Comparison of ENCODE assay signal across 11 cellular contexts in the genomic region with DNA sequence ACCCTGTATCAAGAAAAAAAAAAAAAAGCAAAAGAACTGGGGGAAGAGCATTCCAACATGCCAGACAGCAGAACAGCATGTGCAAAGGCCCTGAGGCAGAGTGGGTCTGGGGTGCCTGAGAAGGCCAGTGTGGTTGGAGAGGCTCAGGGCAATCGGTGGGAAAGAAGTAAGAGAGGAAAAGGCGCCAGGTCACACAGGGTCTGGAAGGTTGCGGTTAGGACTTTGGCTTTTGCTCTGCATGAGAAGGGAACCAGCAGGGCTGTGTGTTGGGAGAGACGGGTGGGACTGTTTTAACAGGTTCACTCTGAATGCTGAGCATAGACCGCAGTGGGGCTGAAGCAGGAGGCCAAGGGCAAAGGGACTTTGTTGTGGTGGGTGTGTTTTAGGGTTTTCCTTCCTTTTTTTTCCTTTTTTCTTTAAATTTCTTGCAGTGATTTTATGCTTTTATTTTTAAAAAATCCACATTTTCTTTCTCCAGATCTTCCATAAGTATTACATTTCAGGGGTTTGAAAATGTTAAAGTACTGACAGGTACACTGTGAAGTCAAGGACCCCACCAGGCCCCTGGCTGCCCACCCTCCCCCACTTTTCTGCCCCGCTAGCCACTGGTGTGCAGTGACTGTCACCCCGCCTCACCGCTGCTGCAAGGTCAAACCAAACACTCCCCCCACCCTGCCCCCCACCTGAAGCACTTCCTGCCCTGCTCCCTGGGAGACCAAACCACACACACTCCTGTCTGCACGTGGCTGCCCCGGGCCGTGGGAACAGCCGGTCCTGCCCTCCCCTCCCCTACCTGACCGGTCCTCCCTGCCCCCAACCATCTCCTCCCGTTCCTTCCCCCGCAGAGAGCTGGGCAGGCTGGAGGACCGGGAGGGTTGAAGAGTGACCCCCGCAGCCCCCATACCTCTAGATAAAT. TPM values are rescaled to one million over a fixed set of nuclear protein-coding genes. Genes with fewer than 3 reads are reported as not detected.
DNase-seq lines count a peak whose midpoint lies in the region; ATAC-seq and TF ChIP-seq lines count a peak whose summit lies in the region.
"Had no signal": no experiment of that assay in that cellular context is flagged by ENCODE, and none has a peak within 500 bp of the region (broad histone marks: within the 10 kb centered on the region; RNA-seq: fewer than 3 reads in every experiment).

No MANE protein-coding gene starts in this region.

- H3K36me3 Mint-ChIP-seq in Calu3 (ENCODE audit: insufficient read depth, unreplicated experiment) (peaks cover 1% of the 10 kb centered on the region), natural killer cell (no peaks in the 10 kb centered on the region)
- H3K36me3 Mint-ChIP-seq in activated naive CD4-positive, alpha-beta T cell treated with anti-CD3 and anti-CD28 coated beads, Interleukin-2, amount 50 U/mL, for 72 hours, result no peaks in the 10 kb centered on the region

- ATAC-seq in activated naive CD4-positive, alpha-beta T cell treated with anti-CD3 and anti-CD28 coated beads, Interleukin-2, amount 50 U/mL, for 72 hours, result peak in 1 of 2 donors; percentile 30
- ATAC-seq in natural killer cell, result peak; percentile 25 to 49 (median 29)
- ATAC-seq in HG02840 (IDR thresholded peaks at IDR 0.05; ENCODE audit: low FRiP score, unreplicated experiment), result no peak
- ATAC-seq in HG03432 (IDR thresholded peaks at IDR 0.05; ENCODE audit: unreplicated experiment), result no peak

- H3K4me3 Mint-ChIP-seq in Calu3 (ENCODE audit: low read depth, unreplicated experiment), result no peak overlapping the region
- H3K4me3 Mint-ChIP-seq in natural killer cell, result peak overlapping the region; percentile 78

- BruUV-seq in Calu3 (replicated peaks; lab: Mats Ljungman, UMichigan), result no TSS peak

- no peak overlapping the region for H3K9ac ChIP-seq in SK-N-SH

- no peaks in the 10 kb centered on the region for H3K9me3 Mint-ChIP-seq in Calu3 (ENCODE audit: low read depth, unreplicated experiment)
- H3K9me3 Mint-ChIP-seq in activated naive CD4-positive, alpha-beta T cell treated with anti-CD3 and anti-CD28 coated beads, Interleukin-2, amount 50 U/mL, for 72 hours, result no peaks in the 10 kb centered on the region
- H3K9me3 Mint-ChIP-seq in natural killer cell, result no peaks in the 10 kb centered on the region

- no peaks in the 10 kb centered on the region for H3K9me3 ChIP-seq in SK-N-SH

- CTCF ChIA-PET in Calu3 (lab: Charles Lee), result interaction anchor here (0.6 kb wide), 1 partner anchor 38 kb away, joined by 3 read pairs; no protein-coding TSS in a partner anchor
- CTCF ChIA-PET in SK-N-SH (lab: Yijun Ruan, JAX), result interaction anchor here (1.2 to 4.4 kb wide), 2 partner anchors 13 to 38 kb away, joined by 4 to 27 read pairs; no protein-coding TSS in a partner anchor

- no peak overlapping the region for H2AFZ ChIP-seq in SK-N-SH (ENCODE audit: low read depth)

- no peak overlapping the region for H3K27ac ChIP-seq in SK-N-SH (ENCODE audit: low read depth in 2 of 2, low read length in 1 of 2)

- H3F3A ChIP-seq in SK-N-SH (replicated peaks; ENCODE audit: insufficient read depth), result no peaks in the 10 kb centered on the region

- H3K36me3 ChIP-seq in SK-N-SH (replicated peaks in 1 of 2; ENCODE audit: control insufficient read depth in 1 of 2, insufficient read depth in 2 of 2, low read length in 1 of 2), result no peaks in the 10 kb centered on the region

- H3K27ac Mint-ChIP-seq in Calu3 (ENCODE audit: unreplicated experiment) (peak overlapping the region; percentile 33), natural killer cell (peak overlapping the region; percentile 62 to 89)
- peak overlapping the region; percentile 65 to 84 for H3K27ac Mint-ChIP-seq in activated naive CD4-positive, alpha-beta T cell treated with anti-CD3 and anti-CD28 coated beads, Interleukin-2, amount 50 U/mL, for 72 hours

- H3K79me2 ChIP-seq in SK-N-SH (ENCODE audit: insufficient read depth), result no peaks in the 10 kb centered on the region

- peaks cover 15% of the 10 kb centered on the region for H3K4me1 Mint-ChIP-seq in Calu3 (ENCODE audit: low read depth, unreplicated experiment)
- H3K4me1 Mint-ChIP-seq in natural killer cell, result peaks cover 61 to 77% of the 10 kb centered on the region in 2 donors

- H4K20me1 ChIP-seq in SK-N-SH (ENCODE audit: insufficient read depth), result no peaks in the 10 kb centered on the region

- H3K4me2 ChIP-seq in SK-N-SH, result no peak overlapping the region

- TF ChIP-seq EP300 in SK-N-SH (IDR thresholded peaks at IDR 0.05; ENCODE audit: borderline replicate concordance in 1 of 2, low read depth in 1 of 2, low read length in 1 of 2), result no peak

- TF ChIP-seq CTCF in Calu3 (IDR thresholded peaks at IDR 0.05; ENCODE audit: unreplicated experiment) (no peak), natural killer cell (IDR thresholded peaks at IDR 0.05) (no peak), SK-N-SH (IDR thresholded peaks at IDR 0.05) (no peak)

- DNase-seq in Calu3, result peak; percentile 19
- peak; percentile 69 for DNase-seq in M059J (ENCODE audit: low read depth)
- DNase-seq in activated naive CD4-positive, alpha-beta T cell treated with anti-CD3 and anti-CD28 coated beads, Interleukin-2, amount 50 U/mL, for 72 hours (ENCODE audit: low spot score in 2 of 2), result no peak
- DNase-seq in natural killer cell, result no peak
- no peak for DNase-seq in NCI-H82 (lab: John Stamatoyannopoulos, UW)
- DNase-seq in SK-N-SH, result no peak
- DNase-seq: DMS 273 treated with DMSO at 0.1 percent for 48 hours, NCI-H524 treated with DMSO at 0.1 percent for 48 hours had no signal

- POLR2A ChIA-PET in SK-N-SH (lab: Yijun Ruan, JAX), result no interaction called here

- intact Hi-C loops in Calu3 (cut with micrococcal nuclease; ENCODE audit: unreplicated experiment), result no loop called here
- intact Hi-C loops in natural killer cell (cut with micrococcal nuclease), result no loop called here

- H3K27me3 ChIP-seq in SK-N-SH (ENCODE audit: insufficient read depth), result no peaks in the 10 kb centered on the region

- H3K27me3 Mint-ChIP-seq in Calu3 (ENCODE audit: unreplicated experiment) (peaks cover 53% of the 10 kb centered on the region), natural killer cell (ENCODE audit: low read depth in 2 of 2) (no peaks in the 10 kb centered on the region)

- 67% methylated on average over 13 of the region's 17 CpGs for WGBS in SK-N-SH (ENCODE audit: low lambda C conversion rate)

- no peaks in the 10 kb centered on the region; a peak in 1 of 4 replicates for H3K4me1 ChIP-seq in SK-N-SH (ENCODE audit: control insufficient read depth in 1 of 2, insufficient read depth in 2 of 2, low read depth in 1 of 2, low read length in 1 of 2)

- no peak for TF ChIP-seq RAD21 in SK-N-SH (IDR thresholded peaks at IDR 0.05; ENCODE audit: low read length)

- no peaks in the 10 kb centered on the region for H3K9me2 ChIP-seq in SK-N-SH

- H3K4me3 ChIP-seq in SK-N-SH (ENCODE audit: low read depth in 2 of 2, low read length in 1 of 2), result no peak overlapping the region
- H3K4me3 ChIP-seq: lung had no signal

TF ChIP-seq in SK-N-SH, 30 proteins besides CTCF, POLR2A, EP300 and RAD21 (continues in another document):
- TF ChIP-seq RXRA (IDR thresholded peaks at IDR 0.05; ENCODE audit: borderline replicate concordance, low read depth) (no peak), CHD2 (IDR thresholded peaks at IDR 0.05; ENCODE audit: low read length, partially characterized antibody) (no peak)
- TF ChIP-seq, protein P1, sequence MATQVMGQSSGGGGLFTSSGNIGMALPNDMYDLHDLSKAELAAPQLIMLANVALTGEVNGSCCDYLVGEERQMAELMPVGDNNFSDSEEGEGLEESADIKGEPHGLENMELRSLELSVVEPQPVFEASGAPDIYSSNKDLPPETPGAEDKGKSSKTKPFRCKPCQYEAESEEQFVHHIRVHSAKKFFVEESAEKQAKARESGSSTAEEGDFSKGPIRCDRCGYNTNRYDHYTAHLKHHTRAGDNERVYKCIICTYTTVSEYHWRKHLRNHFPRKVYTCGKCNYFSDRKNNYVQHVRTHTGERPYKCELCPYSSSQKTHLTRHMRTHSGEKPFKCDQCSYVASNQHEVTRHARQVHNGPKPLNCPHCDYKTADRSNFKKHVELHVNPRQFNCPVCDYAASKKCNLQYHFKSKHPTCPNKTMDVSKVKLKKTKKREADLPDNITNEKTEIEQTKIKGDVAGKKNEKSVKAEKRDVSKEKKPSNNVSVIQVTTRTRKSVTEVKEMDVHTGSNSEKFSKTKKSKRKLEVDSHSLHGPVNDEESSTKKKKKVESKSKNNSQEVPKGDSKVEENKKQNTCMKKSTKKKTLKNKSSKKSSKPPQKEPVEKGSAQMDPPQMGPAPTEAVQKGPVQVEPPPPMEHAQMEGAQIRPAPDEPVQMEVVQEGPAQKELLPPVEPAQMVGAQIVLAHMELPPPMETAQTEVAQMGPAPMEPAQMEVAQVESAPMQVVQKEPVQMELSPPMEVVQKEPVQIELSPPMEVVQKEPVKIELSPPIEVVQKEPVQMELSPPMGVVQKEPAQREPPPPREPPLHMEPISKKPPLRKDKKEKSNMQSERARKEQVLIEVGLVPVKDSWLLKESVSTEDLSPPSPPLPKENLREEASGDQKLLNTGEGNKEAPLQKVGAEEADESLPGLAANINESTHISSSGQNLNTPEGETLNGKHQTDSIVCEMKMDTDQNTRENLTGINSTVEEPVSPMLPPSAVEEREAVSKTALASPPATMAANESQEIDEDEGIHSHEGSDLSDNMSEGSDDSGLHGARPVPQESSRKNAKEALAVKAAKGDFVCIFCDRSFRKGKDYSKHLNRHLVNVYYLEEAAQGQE (IDR thresholded peaks at IDR 0.05; ENCODE audit: low read depth, low read length), result no peak
- TF ChIP-seq, protein P2, sequence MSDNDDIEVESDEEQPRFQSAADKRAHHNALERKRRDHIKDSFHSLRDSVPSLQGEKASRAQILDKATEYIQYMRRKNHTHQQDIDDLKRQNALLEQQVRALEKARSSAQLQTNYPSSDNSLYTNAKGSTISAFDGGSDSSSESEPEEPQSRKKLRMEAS (IDR thresholded peaks at IDR 0.05; ENCODE audit: low read depth), result no peak

RNA-seq across cellular contexts. Expression of a gene that starts 30.0 kb away (rescaled TPM):
- total RNA-seq in Calu3 (2022) (0.17 TPM in 1 of 2 replicates, not detected in the other), natural killer cell (1 to 10 TPM; 1.7 to 4.2 (median 4.0) TPM)
- not detected in 2 replicates for total RNA-seq in M059J (2014; rRNA removed; shearing (Covaris generic))
- total RNA-seq in activated naive CD4-positive, alpha-beta T cell treated with anti-CD3 and anti-CD28 coated beads, Interleukin-2, amount 50 U/mL, for 72 hours, result 10 to 100 TPM in 1 of 2 donors, 1 to 10 TPM in 1; 9.8 to 17.3 TPM
- 0.72 and 1.0 TPM in 2 replicates for polyA plus RNA-seq in SK-N-SH (2012; rRNA removed)
- 0.40 and 0.96 TPM in 2 replicates for polyA plus RNA-seq in SK-N-SH (2012; cell fraction: cytosol; rRNA removed)
- polyA plus RNA-seq in SK-N-SH (2012; cell fraction: nucleus; rRNA removed), result 2.4 and 2.7 TPM in 2 replicates

RNA-seq across cellular contexts. Expression of a gene that starts 49.1 kb away (rescaled TPM):
- 59.7 and 85.9 TPM in 2 replicates for total RNA-seq in Calu3 (2022)
- total RNA-seq in M059J (2014; rRNA removed; shearing (Covaris generic)), result not detected in 2 replicates
- 10 to 100 TPM in 1 of 2 donors, 1 to 10 TPM in 1; 9.8 to 15.1 TPM for total RNA-seq in activated naive CD4-positive, alpha-beta T cell treated with anti-CD3 and anti-CD28 coated beads, Interleukin-2, amount 50 U/mL, for 72 hours
- not detected for total RNA-seq in natural killer cell
- polyA plus RNA-seq in SK-N-SH (2012; rRNA removed), result not detected in 2 replicates
- polyA plus RNA-seq in SK-N-SH (2012; cell fraction: cytosol; rRNA removed), result not detected in 2 replicates
- 0.04 TPM in 1 of 2 replicates, not detected in the other for polyA plus RNA-seq in SK-N-SH (2012; cell fraction: nucleus; rRNA removed)

Comparison
In these comparisons a context has a peak if more than half of its experiments do, and no peak if none do; other contexts are left out.
1. DNase-seq: peak in Calu3 (single experiment) and M059J (single experiment); none in activated naive CD4-positive, alpha-beta T cell treated with anti-CD3 and anti-CD28 coated beads, Interleukin-2, amount 50 U/mL, for 72 hours (0 of 2), natural killer cell (single experiment), NCI-H82 (single experiment) and SK-N-SH (single experiment).
2. ATAC-seq: peak in natural killer cell (3 of 3); none in HG02840 (single experiment) and HG03432 (single experiment).
3. RNA of a gene that starts 49.1 kb away (total RNA-seq): 59.7 to 85.9 TPM in Calu3 and 9.8 to 15.1 TPM in activated naive CD4-positive, alpha-beta T cell treated with anti-CD3 and anti-CD28 coated beads, Interleukin-2, amount 50 U/mL, for 72 hours; not detected in natural killer cell and not detected in M059J; every median in the first group is over 4 times any median in the second.
4. Peak in every context shown above with its lines, with median percentiles within 50 percentile points of each other: H3K27ac Mint-ChIP-seq.